ENCODE assay signal across 9 cellular contexts in genomic region chr15:75836953-75837321, GRCh38. TPM values are rescaled to one million over a fixed set of nuclear protein-coding genes. Genes with fewer than 3 reads are reported as not detected.
A peak's percentile ranks its signal among the peaks of the same experiment; 100 is the strongest.
DNase-seq lines count a peak whose midpoint lies in the region; ATAC-seq and TF ChIP-seq lines count a peak whose summit lies in the region.
"Had no signal": no experiment of that assay in that cellular context is flagged by ENCODE, and none has a peak within 500 bp of the region (broad histone marks: within the 10 kb centered on the region; RNA-seq: fewer than 3 reads in every experiment).

No MANE protein-coding gene starts in this region.

- H3K36me3 Mint-ChIP-seq in T-helper 17 cell (ENCODE audit: low read depth): no peaks in the 10 kb centered on the region

- no peaks in the 10 kb centered on the region for H3K27me3 Mint-ChIP-seq in T-helper 17 cell

- H3K4me2 ChIP-seq in fibroblast of lung (ENCODE audit: extremely low read depth, insufficient read depth, low read length): no peak overlapping the region

- no peaks in the 10 kb centered on the region for H3K79me2 ChIP-seq in fibroblast of lung (ENCODE audit: control insufficient read depth, insufficient read depth, low read length)

- H3K27me3 ChIP-seq in fibroblast of lung (ENCODE audit: control insufficient read depth, insufficient read depth, low read length): no peaks in the 10 kb centered on the region

- H3K9me3 ChIP-seq in T-helper 17 cell (ENCODE audit: control insufficient read depth, low read length, poor library complexity, severe bottlenecking): no peaks in the 10 kb centered on the region
- H3K9me3 ChIP-seq in fibroblast of lung (ENCODE audit: control insufficient read depth, insufficient read depth, low read depth, low read length): no peaks in the 10 kb centered on the region

- peaks cover 9% of the 10 kb centered on the region for H3K4me1 Mint-ChIP-seq in T-helper 17 cell

- H3K27ac Mint-ChIP-seq in T-helper 17 cell: no peak overlapping the region

- no peaks in the 10 kb centered on the region for H3K36me3 ChIP-seq in fibroblast of lung (ENCODE audit: control insufficient read depth, insufficient read depth, low read length)

- peaks cover 4% of the 10 kb centered on the region for H3K4me1 ChIP-seq in fibroblast of lung (ENCODE audit: control insufficient read depth, extremely low read depth, insufficient read depth, low read length)

- H3K4me3 ChIP-seq in fibroblast of lung (replicated peaks in 1 of 4; ENCODE audit: control extremely low read depth in 1 of 4, insufficient read depth in 1 of 4, low read depth in 3 of 4, low read length in 4 of 4): no peak overlapping the region

- H4K20me1 ChIP-seq in fibroblast of lung (ENCODE audit: control insufficient read depth, extremely low read depth, insufficient read depth, low read length): no peaks in the 10 kb centered on the region

- ATAC-seq in HG03064 (IDR thresholded peaks at IDR 0.05; ENCODE audit: low read depth, unreplicated experiment): peak; percentile 95
- ATAC-seq in T-helper 17 cell: peak; percentile 95
- no peak for ATAC-seq in GM18909 (IDR thresholded peaks at IDR 0.05; ENCODE audit: poor library complexity, unreplicated experiment)

- H3K4me3 Mint-ChIP-seq in T-helper 17 cell: no peak overlapping the region

- peak; percentile 23 to 28 for DNase-seq in activated CD4-positive, alpha-beta T cell treated with anti-CD3 and anti-CD28 coated beads for 4 hours
- DNase-seq in activated CD4-positive, alpha-beta T cell treated with anti-CD3 and anti-CD28 coated beads, Interleukin-2, amount 50 U/mL, for 4 hours: no peak
- no peak for DNase-seq in T-helper 17 cell
- peak; percentile 76 to 88 for DNase-seq in fibroblast of lung (ENCODE audit: low read depth in 2 of 2)
- DNase-seq in stimulated activated CD8-positive, alpha-beta memory T cell treated with anti-CD3 and anti-CD28 coated beads, Interleukin-7, amount 100 ng/mL, for 4 hours (ENCODE audit: low read depth in 2 of 2): peak; percentile 19 to 28
- DNase-seq in DMS153 (lab: John Stamatoyannopoulos, UW): no peak

- no peak overlapping the region for H3K27ac ChIP-seq in fibroblast of lung (ENCODE audit: insufficient read depth, low read length)
- H3K27ac ChIP-seq: C4-2B had no signal

- no peak for TF ChIP-seq CTCF in fibroblast of lung (conservative IDR thresholded peaks at IDR 0.05 in 1 of 2, IDR thresholded peaks at IDR 0.05 in 1 of 2; ENCODE audit: low read depth in 1 of 2, low read length in 2 of 2)

- no peak overlapping the region for H3K9ac ChIP-seq in fibroblast of lung (ENCODE audit: insufficient read depth, low read length)

- peak overlapping the region; percentile 50 for H2AFZ ChIP-seq in fibroblast of lung (ENCODE audit: low read length)

RNA-seq across cellular contexts. Expression of gene UBE2Q2, which starts 6.3 kb away (rescaled TPM):
- total RNA-seq in T-helper 17 cell: 10 to 100 TPM; 40.0 to 40.1 TPM
- total RNA-seq in fibroblast of lung: 55.7 and 62.6 TPM in 2 replicates
- polyA plus RNA-seq in fibroblast of lung: 38.7 and 55.7 TPM in 2 replicates
- 29.4 and 34.8 TPM in 2 replicates for polyA plus RNA-seq in fibroblast of lung (2012)
- 2.4 and 8.5 TPM in 2 replicates for polyA minus RNA-seq in fibroblast of lung (ENCODE audit: low replicate concordance)

Comparison
In these comparisons a context has a peak if more than half of its experiments do, and no peak if none do; other contexts are left out.
1. DNase-seq: peak in activated CD4-positive, alpha-beta T cell treated with anti-CD3 and anti-CD28 coated beads for 4 hours (2 of 2), fibroblast of lung (2 of 2) and stimulated activated CD8-positive, alpha-beta memory T cell treated with anti-CD3 and anti-CD28 coated beads, Interleukin-7, amount 100 ng/mL, for 4 hours (2 of 2); none in activated CD4-positive, alpha-beta T cell treated with anti-CD3 and anti-CD28 coated beads, Interleukin-2, amount 50 U/mL, for 4 hours (0 of 2), T-helper 17 cell (0 of 3) and DMS153 (single experiment).